In genomic region chr12:26711569-26711968, GRCh38 we compare ENCODE assay signal across 31 cellular contexts.
A peak's percentile ranks its signal among the peaks of the same experiment; 100 is the strongest.
DNase-seq lines count a peak whose midpoint lies in the region; ATAC-seq, FAIRE-seq and TF ChIP-seq lines count a peak whose summit lies in the region.
"Had no signal": no experiment of that assay in that cellular context is flagged by ENCODE, and none has a peak within 500 bp of the region (broad histone marks: within the 10 kb centered on the region; RNA-seq: fewer than 3 reads in every experiment).

No MANE protein-coding gene starts in this region.

- H3K36me3 ChIP-seq in adipocyte (ENCODE audit: control insufficient read depth, insufficient read depth, low read length, severe bottlenecking) (peaks cover 31% of the 10 kb centered on the region), rectal smooth muscle tissue (ENCODE audit: control insufficient read depth, insufficient read depth, low read length) (peaks cover 2% of the 10 kb centered on the region), uterus (no peaks in the 10 kb centered on the region)
- H3K36me3 ChIP-seq: BLaER1, cardiac muscle cell had no signal

- no peak for TF ChIP-seq POLR2A in uterus (IDR thresholded peaks at IDR 0.05)

- peak; percentile 57 for ATAC-seq in HG02885 (IDR thresholded peaks at IDR 0.05; ENCODE audit: poor library complexity, unreplicated experiment)
- ATAC-seq: activated CD8-positive, alpha-beta T cell treated with anti-CD3 and anti-CD28 coated beads for 36 hours; left cardiac atrium; mucosa of descending colon; natural killer cell treated with Interleukin-12 subunit alpha and Interleukin-12 subunit beta and Interleukin-15 and Interleukin-18, amount 100 ng/mL, for 72 hours; pancreas; PC-3; stimulated activated naive CD8-positive, alpha-beta T cell treated with anti-CD3 and anti-CD28 coated beads, Interleukin-15, amount 100 ng/mL, for 72 hours had no signal

- H3K27ac ChIP-seq in rectal smooth muscle tissue (ENCODE audit: low read depth, low read length) (peak overlapping the region; percentile 27), uterus (no peak overlapping the region)
- H3K27ac ChIP-seq: BLaER1, cardiac muscle cell, GM23248, pancreas, thoracic aorta had no signal

- DNase-seq in GM19239 (ENCODE audit: insufficient read length, low spot score) (no peak), adipocyte (ENCODE audit: low read depth) (peak; percentile 24), HuH-7 (ENCODE audit: low spot score) (no peak), uterus (no peak)
- no peak for DNase-seq in stimulated activated CD4-positive, alpha-beta T cell treated with anti-CD3 and anti-CD28 coated beads, Interleukin-4, amount 100 ng/mL, for 24 hours
- DNase-seq: activated CD4-positive, alpha-beta T cell treated with anti-CD3 and anti-CD28 coated beads for 1 hour; activated CD8-positive, alpha-beta T cell treated with anti-CD3 and anti-CD28 coated beads for 36 hours; DMS153; GM23248; hypothalamus; KBM-7; left cardiac atrium; mammary epithelial cell; MM.1S; mucosa of descending colon; NCI-H1105 treated with DMSO at 0.1 percent for 48 hours; NCI-H2029; NCI-H524 treated with DMSO at 0.1 percent for 48 hours; pancreas; PC-3; small intestine; stimulated activated naive CD8-positive, alpha-beta T cell treated with anti-CD3 and anti-CD28 coated beads, Interleukin-15, amount 100 ng/mL, for 72 hours had no signal

- no peaks in the 10 kb centered on the region for H3K4me1 ChIP-seq in adipocyte (ENCODE audit: control insufficient read depth, insufficient read depth, low read length)
- peaks cover 6% of the 10 kb centered on the region for H3K4me1 ChIP-seq in rectal smooth muscle tissue (ENCODE audit: control insufficient read depth, insufficient read depth, low read length)
- H3K4me1 ChIP-seq in uterus, result no peaks in the 10 kb centered on the region
- H3K4me1 ChIP-seq: BLaER1, pancreas had no signal

- TF ChIP-seq CTCF in uterus (IDR thresholded peaks at IDR 0.05), result no peak

- FAIRE-seq in GM19239 (lab: Jason Lieb, UNC), result peak; percentile 49
- FAIRE-seq: astrocyte, colon, endothelial cell of umbilical vein, pancreas, small intestine had no signal

- no peak overlapping the region for H3K9ac ChIP-seq in adipocyte (ENCODE audit: low read length)
- no peak overlapping the region for H3K9ac ChIP-seq in rectal smooth muscle tissue (ENCODE audit: low read length)
- H3K9ac ChIP-seq: BLaER1, GM23248 had no signal

- H3K9me3 ChIP-seq in adipocyte (ENCODE audit: control insufficient read depth, low read length) (no peaks in the 10 kb centered on the region), uterus (no peaks in the 10 kb centered on the region)
- H3K9me3 ChIP-seq: BLaER1, mucosa of descending colon, pancreas, thoracic aorta had no signal

- H3K27me3 ChIP-seq in adipocyte (replicated peaks; ENCODE audit: control insufficient read depth, insufficient read depth, low read length) (no peaks in the 10 kb centered on the region), rectal smooth muscle tissue (ENCODE audit: control insufficient read depth, insufficient read depth, low read length) (no peaks in the 10 kb centered on the region), uterus (no peaks in the 10 kb centered on the region)
- H3K27me3 ChIP-seq: BLaER1, cardiac muscle cell, pancreas had no signal

- H3K4me3 ChIP-seq in adipocyte (ENCODE audit: low read length), result no peak overlapping the region
- no peak overlapping the region for H3K4me3 ChIP-seq in rectal smooth muscle tissue (ENCODE audit: low read length)
- H3K4me3 ChIP-seq in uterus, result no peak overlapping the region
- H3K4me3 ChIP-seq: BLaER1, cardiac muscle cell, GM23248, mucosa of descending colon, pancreas, thoracic aorta had no signal

- intact Hi-C loops in uterus (cut with DNase I; ENCODE audit: low total_unique reads), result no loop called here
